In genomic region chr1:198291924-198292323, GRCh38 we compare ENCODE assay signal across 34 cellular contexts.
"Had no signal": no experiment of that assay in that cellular context is flagged by ENCODE, and none has a peak within 500 bp of the region (broad histone marks: within the 10 kb centered on the region; RNA-seq: fewer than 3 reads in every experiment).

No MANE protein-coding gene starts in this region.

- ATAC-seq: activated CD8-positive, alpha-beta memory T cell treated with anti-CD3 and anti-CD28 coated beads, Interleukin-2, amount 10 ng/mL, durations not matched to agents 7 days and 5 days; activated naive CD8-positive, alpha-beta T cell treated with anti-CD3 and anti-CD28 coated beads, Interleukin-2, amount 50 U/mL, for 24 hours; PC-3; Right ventricle myocardium inferior had no signal

- H3K36me3 ChIP-seq: Peyer's patch, WERI-Rb-1 had no signal

- DNase-seq: activated CD4-positive, alpha-beta memory T cell treated with anti-CD3 and anti-CD28 coated beads, Interleukin-2, amount 10 ng/mL, durations not matched to agents 7 days and 5 days; activated CD4-positive, alpha-beta T cell treated with anti-CD3 and anti-CD28 coated beads for 1 hour; activated CD4-positive, alpha-beta T cell treated with anti-CD3 and anti-CD28 coated beads for 48 hours; activated CD4-positive, CD25-positive, alpha-beta regulatory T cell; activated CD8-positive, alpha-beta memory T cell treated with anti-CD3 and anti-CD28 coated beads for 24 hours; activated CD8-positive, alpha-beta memory T cell treated with anti-CD3 and anti-CD28 coated beads, Interleukin-2, amount 10 ng/mL, durations not matched to agents 7 days and 5 days; activated CD8-positive, alpha-beta memory T cell treated with anti-CD3 and anti-CD28 coated beads, Interleukin-2, amount 50 U/mL, for 48 hours; activated effector memory CD4-positive, alpha-beta T cell treated with Interleukin-2 at 50 U/mL for 16 hours; activated naive CD4-positive, alpha-beta T cell treated with anti-CD3 and anti-CD28 coated beads, Interleukin-2, amount 10 ng/mL, durations not matched to agents 7 days and 5 days; activated naive CD8-positive, alpha-beta T cell treated with anti-CD3 and anti-CD28 coated beads, Interleukin-2, amount 50 U/mL, for 24 hours; activated T-cell treated with anti-CD3 and anti-CD28 coated beads, Interleukin-2, amount 50 U/mL, for 48 hours; aorta; brain microvascular endothelial cell; central memory CD4-positive, alpha-beta T cell; Kasumi-1; MG63; NCI-H1048; NCI-H1105 treated with DMSO at 0.1 percent for 48 hours; NCI-H1436; NCI-H1694; NCI-H1930; NCI-H2081 treated with DMSO at 0.1 percent for 48 hours; NCI-H226; NCI-H446 treated with DMSO at 0.1 percent for 48 hours; NCI-H524; NCI-H69; NK-92 treated with Interleukin-12 subunit alpha and Interleukin-12 subunit beta, amount 100 ng/mL, for 24 hours; PC-3; Peyer's patch; SIG-M5; T1000; WERI-Rb-1 had no signal

- H3K9me3 ChIP-seq: MG63, Peyer's patch had no signal

- H3K27me3 ChIP-seq: brain microvascular endothelial cell, MG63, Peyer's patch had no signal

- H3K4me3 ChIP-seq: MG63, Peyer's patch had no signal

- H3K27ac ChIP-seq: brain microvascular endothelial cell, Peyer's patch, RWPE1, WERI-Rb-1 had no signal
